Comparison of ENCODE assay signal across 8 cellular contexts in the genomic region with DNA sequence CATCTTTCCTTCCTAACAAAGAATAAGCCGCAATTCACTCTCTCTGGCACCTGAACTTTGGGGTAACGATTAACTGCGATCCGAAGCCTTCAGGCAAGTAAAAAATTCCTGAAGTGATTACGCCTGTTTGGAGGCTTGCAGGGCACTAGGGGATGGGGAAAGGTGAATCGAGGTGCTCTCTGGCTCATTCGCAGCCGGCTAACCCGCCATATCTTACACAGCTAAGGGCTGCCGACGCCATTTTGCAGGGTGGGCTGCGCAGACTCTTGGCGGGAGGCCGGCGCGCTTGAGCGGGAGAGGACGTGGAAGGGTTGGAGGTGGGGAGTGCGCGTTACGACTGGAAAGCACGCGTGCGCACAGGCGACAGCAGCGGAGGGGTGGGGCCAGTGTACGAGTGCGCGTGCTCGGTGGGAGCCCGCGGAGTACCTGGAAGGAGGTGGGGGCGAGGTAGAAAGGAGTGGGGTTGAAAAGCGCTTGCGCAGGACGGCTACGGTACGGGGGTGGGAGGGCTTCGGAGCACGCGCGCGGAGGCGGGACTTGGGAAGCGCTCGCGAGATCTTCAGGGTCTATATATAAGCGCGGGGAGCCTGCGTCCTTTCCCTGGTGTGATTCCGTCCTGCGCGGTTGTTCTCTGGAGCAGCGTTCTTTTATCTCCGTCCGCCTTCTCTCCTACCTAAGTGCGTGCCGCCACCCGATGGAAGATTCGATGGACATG. TPM values are rescaled to one million over a fixed set of nuclear protein-coding genes. Genes with fewer than 3 reads are reported as not detected.
DNase-seq lines count a peak whose midpoint lies in the region; ATAC-seq, FAIRE-seq and TF ChIP-seq lines count a peak whose summit lies in the region.

A gene with protein sequence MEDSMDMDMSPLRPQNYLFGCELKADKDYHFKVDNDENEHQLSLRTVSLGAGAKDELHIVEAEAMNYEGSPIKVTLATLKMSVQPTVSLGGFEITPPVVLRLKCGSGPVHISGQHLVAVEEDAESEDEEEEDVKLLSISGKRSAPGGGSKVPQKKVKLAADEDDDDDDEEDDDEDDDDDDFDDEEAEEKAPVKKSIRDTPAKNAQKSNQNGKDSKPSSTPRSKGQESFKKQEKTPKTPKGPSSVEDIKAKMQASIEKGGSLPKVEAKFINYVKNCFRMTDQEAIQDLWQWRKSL (plus strand): TSS at position 595 of the 715 bp plus-strand sequence. CDS start 100 bp downstream, at position 695.

- peak; percentile 77 for ATAC-seq in HG02981 (IDR thresholded peaks at IDR 0.05; ENCODE audit: unreplicated experiment)
- peak; percentile 98 for ATAC-seq in aorta (ENCODE audit: low FRiP score)

- in situ Hi-C loops in astrocyte of the cerebellum (cut with HindIII; ENCODE audit: low sequenced_read_pairs): no loop called here

- FAIRE-seq in GM18507 (lab: Jason Lieb, UNC): peak; percentile 99

- H3K27me3 ChIP-seq in rectal smooth muscle tissue (ENCODE audit: control insufficient read depth, insufficient read depth, low read length): no peaks in the 10 kb centered on the region
- no peaks in the 10 kb centered on the region for H3K27me3 ChIP-seq in aorta (ENCODE audit: control insufficient read depth in 1 of 2, insufficient read depth in 2 of 2, low read length in 1 of 2)

- intact Hi-C loops in aorta (cut with DNase I): no loop called here

- no peaks in the 10 kb centered on the region for H3K9me3 ChIP-seq in aorta (ENCODE audit: control insufficient read depth, low read length)

- H3K4me1 ChIP-seq in rectal smooth muscle tissue (ENCODE audit: control insufficient read depth, insufficient read depth, low read length): peaks cover 7% of the 10 kb centered on the region
- H3K4me1 ChIP-seq in aorta (ENCODE audit: control insufficient read depth in 1 of 2, insufficient read depth in 2 of 2, low read length in 2 of 2): peaks cover 0 to 7% of the 10 kb centered on the region in 2 donors

- DNase-seq in GM18507 (ENCODE audit: extremely low spot score, insufficient read length, low read depth) (peak; percentile 98), NCI-H2029 treated with DMSO at 0.1 percent for 48 hours (lab: John Stamatoyannopoulos, UW) (peak; percentile 98), T-helper 9 cell (peak; percentile 93), astrocyte of the cerebellum (ENCODE audit: low read depth) (peak; percentile 96), hepatic stellate cell (ENCODE audit: low spot score) (peak; percentile 99), aorta (peak; percentile 98)

- whole genome bisulfite sequencing in aorta, 2 donors: 0% methylated on average over 58 to 60 of the region's 60 CpGs

- H3K27ac ChIP-seq in rectal smooth muscle tissue (ENCODE audit: low read depth, low read length) (peak within 1 kb of the TSS; percentile 98), aorta (ENCODE audit: low read depth in 1 of 2, low read length in 2 of 2) (peak within 1 kb of the TSS; percentile 12 to 89)

- peak within 1 kb of the TSS; percentile 99 for H3K4me3 ChIP-seq in astrocyte of the cerebellum (ENCODE audit: low read depth, low read length)
- peak within 1 kb of the TSS; percentile 99 for H3K4me3 ChIP-seq in rectal smooth muscle tissue (ENCODE audit: low read length)
- H3K4me3 ChIP-seq in aorta (ENCODE audit: low read length in 2 of 2): peak within 1 kb of the TSS; percentile 60 to 86

- H3K36me3 ChIP-seq in rectal smooth muscle tissue (ENCODE audit: control insufficient read depth, insufficient read depth, low read length) (peaks cover 6% of the 10 kb centered on the region), aorta (ENCODE audit: control insufficient read depth in 1 of 2, insufficient read depth in 2 of 2, low read length in 1 of 2) (peaks cover 0 to 2% of the 10 kb centered on the region in 2 donors)

- TF ChIP-seq CTCF in astrocyte of the cerebellum (IDR thresholded peaks at IDR 0.05; ENCODE audit: low read depth, low read length, missing control alignments): no peak

- peak within 1 kb of the TSS; percentile 99 for H3K9ac ChIP-seq in rectal smooth muscle tissue (ENCODE audit: low read length)

RNA-seq across cellular contexts. Expression of the gene that starts here (rescaled TPM):
- total RNA-seq in aorta: 100 to 1,000 TPM; 496 to 519 TPM
- 1,000 to 10,000 TPM; 1,947 to 4,113 TPM for polyA plus RNA-seq in aorta

Comparison
In these comparisons a context has a peak if more than half of its experiments do, and no peak if none do; other contexts are left out.
1. Peak in every context shown above with its lines: DNase-seq, ATAC-seq, H3K4me3 ChIP-seq and H3K27ac ChIP-seq.